In genomic region chr19:30919737-30920136, GRCh38 we compare ENCODE assay signal across 11 cellular contexts.
"Had no signal": no experiment of that assay in that cellular context is flagged by ENCODE, and none has a peak within 500 bp of the region (broad histone marks: within the 10 kb centered on the region; RNA-seq: fewer than 3 reads in every experiment).

No MANE protein-coding gene starts in this region.

- H3K36me3 ChIP-seq: HAP-1 had no signal

- FAIRE-seq: H1, H54 had no signal

- H3K4me1 ChIP-seq: HAP-1 had no signal

- H3K4me2 ChIP-seq: GM23338 had no signal

- H3K4me3 ChIP-seq: GM23248, GM23338, HAP-1 had no signal

- H3K9ac ChIP-seq: GM23248 had no signal

- H3K4me3 Mint-ChIP-seq: GM23338, H9, HFFc6 had no signal

- DNase-seq: GM23248, GOT3, H7, H9, HCEC 1CT, HFFc6 had no signal

- H3K27ac Mint-ChIP-seq: GM23338, H9, HFFc6 had no signal

- H3K27ac ChIP-seq: GM23248 had no signal

- H2AFZ ChIP-seq: GM23248, GM23338 had no signal

- H3K9me3 ChIP-seq: HAP-1 had no signal

- ATAC-seq: HCT116 had no signal

- H3K9me3 Mint-ChIP-seq: GM23338, H9 had no signal
